Comparison of ENCODE assay signal across 1 cellular context in genomic region chr3:186882881-186883685, GRCh38.
TF ChIP-seq lines count a peak whose summit lies in the region.

No MANE protein-coding gene starts in this region.

TF ChIP-seq in K562, 482 proteins besides CTCF, POLR2A, EP300 and RAD21 (continued from another document and continues in another):
- no peak for TF ChIP-seq CBX8 (IDR thresholded peaks at IDR 0.05; ENCODE audit: borderline replicate concordance, extremely low read depth, low read depth, low read length, poor library complexity, severe bottlenecking)
- no peak for TF ChIP-seq ZNF121 (CRISPR knock-in tag; conservative IDR thresholded peaks at IDR 0.05)
- peak in 1 of 2 experiments; percentile 66; a peak in 1 of 4 replicates for TF ChIP-seq HDAC1 (IDR thresholded peaks at IDR 0.05)
- 0 out of 2 replicates have a peak, but pooled peaks have one; percentile 50 for TF ChIP-seq LEF1 (IDR thresholded peaks at IDR 0.05)
- no peak for TF ChIP-seq IRF1 (CRISPR knock-in tag; IDR thresholded peaks at IDR 0.05; ENCODE audit: borderline replicate concordance)
- TF ChIP-seq CGGBP1 (CRISPR knock-in tag; IDR thresholded peaks at IDR 0.05) = no peak
- peak; percentile 88 for TF ChIP-seq ARID1B (IDR thresholded peaks at IDR 0.05)
- no peak for TF ChIP-seq ZNF165 (CRISPR knock-in tag; IDR thresholded peaks at IDR 0.05; ENCODE audit: borderline replicate concordance)
- TF ChIP-seq ZNF3 (CRISPR knock-in tag; IDR thresholded peaks at IDR 0.05) = no peak
- TF ChIP-seq ZNF431 (CRISPR knock-in tag; IDR thresholded peaks at IDR 0.05) = no peak
- no peak for TF ChIP-seq RBM34 (IDR thresholded peaks at IDR 0.05; ENCODE audit: borderline replicate concordance, insufficient read depth, low read length)
- peak in 1 of 2 experiments; percentile 42; a peak in 1 of 4 replicates for TF ChIP-seq TBL1XR1 (IDR thresholded peaks at IDR 0.05; ENCODE audit: low read length in 2 of 2)
- no peak for TF ChIP-seq SMARCB1 (IDR thresholded peaks at IDR 0.05; ENCODE audit: insufficient read length, low read depth)
- TF ChIP-seq NFE2 (IDR thresholded peaks at IDR 0.05; ENCODE audit: low read depth) = peak; percentile 62
- no peak for TF ChIP-seq ERF (CRISPR knock-in tag; IDR thresholded peaks at IDR 0.05)
- no peak for TF ChIP-seq NBN (IDR thresholded peaks at IDR 0.05; ENCODE audit: low read depth)
- TF ChIP-seq NCOA2 (IDR thresholded peaks at IDR 0.05; ENCODE audit: partially characterized antibody in 2 of 2) = peak in 1 of 2 experiments; percentile 20
- TF ChIP-seq ARID2 (IDR thresholded peaks at IDR 0.05) = no peak
- peak in 1 of 2 experiments; percentile 36 for TF ChIP-seq E2F6 (IDR thresholded peaks at IDR 0.05; ENCODE audit: borderline replicate concordance in 1 of 2, extremely low read depth in 1 of 2, insufficient read depth in 1 of 2, insufficient read length in 1 of 2, low read depth in 1 of 2, low read length in 1 of 2, poor library complexity in 1 of 2, severe bottlenecking in 1 of 2)
- no peak for TF ChIP-seq ZNF699 (CRISPR knock-in tag; IDR thresholded peaks at IDR 0.05; ENCODE audit: insufficient replicate concordance)
- TF ChIP-seq POLR2AphosphoS2 (IDR thresholded peaks at IDR 0.05; ENCODE audit: low read length) = no peak
- TF ChIP-seq ZFP91 (CRISPR knock-in tag; IDR thresholded peaks at IDR 0.05) = no peak
- no peak for TF ChIP-seq NR0B1 (IDR thresholded peaks at IDR 0.05; ENCODE audit: partially characterized antibody)
- TF ChIP-seq CCNT2 (IDR thresholded peaks at IDR 0.05; ENCODE audit: borderline replicate concordance, extremely low read depth, insufficient read length, low read depth, low read length) = peak; percentile 52
- peak; percentile 65; the same call in 1 of the 2 replicates for TF ChIP-seq CREM (IDR thresholded peaks at IDR 0.05; ENCODE audit: low read depth)
- no peak for TF ChIP-seq ZNF398 (CRISPR knock-in tag; IDR thresholded peaks at IDR 0.05)
- no peak for TF ChIP-seq ZNF583 (CRISPR knock-in tag; IDR thresholded peaks at IDR 0.05)
- TF ChIP-seq ELF2 (CRISPR knock-in tag; IDR thresholded peaks at IDR 0.05) = no peak
- no peak for TF ChIP-seq SMAD2 (IDR thresholded peaks at IDR 0.05; ENCODE audit: low read depth, low read length)
- TF ChIP-seq PHB2 (IDR thresholded peaks at IDR 0.05; ENCODE audit: low read depth) = no peak
- TF ChIP-seq ZFP30 (CRISPR knock-in tag; IDR thresholded peaks at IDR 0.05; ENCODE audit: borderline replicate concordance) = no peak
- TF ChIP-seq E4F1 (CRISPR knock-in tag; IDR thresholded peaks at IDR 0.05; ENCODE audit: borderline replicate concordance) = no peak
- peak; percentile 60 for TF ChIP-seq GABPA (tag; conservative IDR thresholded peaks at IDR 0.05; ENCODE audit: low read depth)
- no peak for TF ChIP-seq RNF219 (CRISPR knock-in tag; IDR thresholded peaks at IDR 0.05)
- TF ChIP-seq SMAD3 (CRISPR knock-in tag; conservative IDR thresholded peaks at IDR 0.05) = no peak
- TF ChIP-seq ZBTB12 (CRISPR knock-in tag; IDR thresholded peaks at IDR 0.05) = no peak
- TF ChIP-seq ZNF408 (CRISPR knock-in tag; IDR thresholded peaks at IDR 0.05; ENCODE audit: low read depth) = no peak
- TF ChIP-seq ZNF280A (IDR thresholded peaks at IDR 0.05; ENCODE audit: low read depth, partially characterized antibody) = no peak
- TF ChIP-seq DIDO1 (tag; IDR thresholded peaks at IDR 0.05; ENCODE audit: low read depth) = no peak
- TF ChIP-seq ZNF639 (CRISPR knock-in tag; conservative IDR thresholded peaks at IDR 0.05 in 1 of 2, IDR thresholded peaks at IDR 0.05 in 1 of 2) = no peak
- TF ChIP-seq ZC3H4 (CRISPR knock-in tag; IDR thresholded peaks at IDR 0.05; ENCODE audit: borderline replicate concordance) = no peak
- peak; percentile 38; the same call in 1 of the 2 replicates for TF ChIP-seq SUPT5H (IDR thresholded peaks at IDR 0.05)
- no peak for TF ChIP-seq SIX5 (IDR thresholded peaks at IDR 0.05; ENCODE audit: borderline replicate concordance in 1 of 2, insufficient read depth in 1 of 2, low read depth in 1 of 2, low read length in 2 of 2)
- TF ChIP-seq ESRRB (CRISPR knock-in tag; IDR thresholded peaks at IDR 0.05; ENCODE audit: borderline replicate concordance) = no peak
- TF ChIP-seq MBD2 (IDR thresholded peaks at IDR 0.05; ENCODE audit: borderline replicate concordance, low read depth) = no peak
- no peak for TF ChIP-seq ZNF551 (CRISPR knock-in tag; IDR thresholded peaks at IDR 0.05)
